15 cellular contexts compared by ENCODE assay signal in genomic region chr13:107216046-107216715, GRCh38.
DNase-seq lines count a peak whose midpoint lies in the region; ATAC-seq and TF ChIP-seq lines count a peak whose summit lies in the region.
"Had no signal": no experiment of that assay in that cellular context is flagged by ENCODE, and none has a peak within 500 bp of the region (broad histone marks: within the 10 kb centered on the region; RNA-seq: fewer than 3 reads in every experiment).

No MANE protein-coding gene starts in this region.

- no peaks in the 10 kb centered on the region for H3K9me3 ChIP-seq in breast epithelium
- no peaks in the 10 kb centered on the region for H3K9me3 ChIP-seq in OCI-LY7 (ENCODE audit: low read length)
- H3K9me3 ChIP-seq: HAP-1, SJSA1 had no signal

- H2AFZ ChIP-seq in OCI-LY7 (ENCODE audit: low read length) = no peak overlapping the region

- H3K27ac ChIP-seq in breast epithelium = no peak overlapping the region
- H3K27ac ChIP-seq in OCI-LY7 (ENCODE audit: low read depth, low read length, poor library complexity, severe bottlenecking) = no peak overlapping the region
- H3K27ac ChIP-seq: SJSA1 had no signal

- DNase-seq in MCF 10A (ENCODE audit: unreplicated experiment) (peak; percentile 38), breast epithelium (ENCODE audit: low spot score in 2 of 2) (no peak), RPMI7951 (ENCODE audit: low read depth) (peak; percentile 17), epithelial cell of esophagus (ENCODE audit: low read depth) (peak; percentile 61), OCI-LY7 (ENCODE audit: low spot score) (no peak), NCI-H526 treated with DMSO at 0.1 percent for 48 hours (lab: John Stamatoyannopoulos, UW) (no peak)
- DNase-seq in activated naive CD8-positive, alpha-beta T cell treated with anti-CD3 and anti-CD28 coated beads for 36 hours = no peak
- DNase-seq: CD8-positive, alpha-beta memory T cell; EL; T-cell had no signal

- TF ChIP-seq CTCF in MCF 10A (IDR thresholded peaks at IDR 0.05; ENCODE audit: unreplicated experiment) (no peak), breast epithelium (IDR thresholded peaks at IDR 0.05) (no peak), epithelial cell of esophagus (IDR thresholded peaks at IDR 0.05; ENCODE audit: insufficient read depth, low read depth, low read length, missing control alignments) (no peak), OCI-LY7 (conservative IDR thresholded peaks at IDR 0.05; ENCODE audit: low read length) (no peak)

- no peaks in the 10 kb centered on the region for H3K36me3 Mint-ChIP-seq in MCF 10A (ENCODE audit: insufficient read depth, unreplicated experiment)
- H3K36me3 Mint-ChIP-seq in activated naive CD8-positive, alpha-beta T cell treated with anti-CD3 and anti-CD28 coated beads for 36 hours = no peaks in the 10 kb centered on the region
- H3K36me3 Mint-ChIP-seq: CD8-positive, alpha-beta memory T cell; IgD-negative memory B cell; T-cell had no signal

- H4K20me1 ChIP-seq in OCI-LY7 (ENCODE audit: insufficient read depth, low read length) = no peaks in the 10 kb centered on the region

- no peaks in the 10 kb centered on the region for H3K9me2 ChIP-seq in OCI-LY7 (ENCODE audit: insufficient read depth, low read length)

- H3K4me2 ChIP-seq in OCI-LY7 (ENCODE audit: low read length) = no peak overlapping the region

- no TSS peak for BruUV-seq in MCF 10A (replicated peaks; lab: Mats Ljungman, UMichigan)
- no TSS peak for BruUV-seq in OCI-LY7 (replicated peaks; lab: Mats Ljungman, UMichigan)

- no peaks in the 10 kb centered on the region for H3K79me2 ChIP-seq in OCI-LY7 (ENCODE audit: insufficient read depth, low read depth, low read length)

- H3K4me3 ChIP-seq in breast epithelium (no peak overlapping the region), epithelial cell of esophagus (ENCODE audit: low read length) (no peak overlapping the region), OCI-LY7 (ENCODE audit: low read depth, low read length, poor library complexity, severe bottlenecking) (no peak overlapping the region)
- H3K4me3 ChIP-seq: HAP-1, SJSA1 had no signal

- CTCF ChIA-PET in MCF 10A (lab: Yijun Ruan, JAX) (interaction anchor here (1.0 to 8.9 kb wide), 6 partner anchors 11 to 939 kb away, joined by 3 to 70 read pairs (median 8); no protein-coding TSS in a partner anchor), OCI-LY7 (lab: Charles Lee; ENCODE audit: unreplicated experiment) (no interaction called here)

- no peak for ATAC-seq in HG03175 (IDR thresholded peaks at IDR 0.05; ENCODE audit: unreplicated experiment)
- ATAC-seq: T-cell had no signal

- no peaks in the 10 kb centered on the region for H3K27me3 ChIP-seq in breast epithelium

- H3K36me3 ChIP-seq in breast epithelium (no peaks in the 10 kb centered on the region), OCI-LY7 (ENCODE audit: insufficient read depth, low read length) (no peaks in the 10 kb centered on the region)
- H3K36me3 ChIP-seq: HAP-1, SJSA1 had no signal

- intact Hi-C loops in MCF 10A (cut with micrococcal nuclease) = no loop called here
- intact Hi-C loops in breast epithelium (cut with DNase I; ENCODE audit: low total_unique reads) = loop anchor here (10.0 kb wide), 1 partner anchor 1561 kb away; no protein-coding TSS in a partner anchor
- intact Hi-C loops in OCI-LY7 (cut with micrococcal nuclease; ENCODE audit: unreplicated experiment) = no loop called here

- no peaks in the 10 kb centered on the region for H3K27me3 Mint-ChIP-seq in MCF 10A (ENCODE audit: insufficient read depth, unreplicated experiment)
- peaks cover under 1% of the 10 kb centered on the region for H3K27me3 Mint-ChIP-seq in activated naive CD8-positive, alpha-beta T cell treated with anti-CD3 and anti-CD28 coated beads for 36 hours
- H3K27me3 Mint-ChIP-seq: B cell; CD8-positive, alpha-beta memory T cell had no signal

- peaks cover 2% of the 10 kb centered on the region for H3K4me1 Mint-ChIP-seq in MCF 10A (ENCODE audit: insufficient read depth, unreplicated experiment)
- H3K4me1 Mint-ChIP-seq in activated naive CD8-positive, alpha-beta T cell treated with anti-CD3 and anti-CD28 coated beads for 36 hours = no peaks in the 10 kb centered on the region
- H3K4me1 Mint-ChIP-seq: B cell; CD8-positive, alpha-beta memory T cell; IgD-negative memory B cell; T-cell had no signal

- H3K4me1 ChIP-seq in breast epithelium (no peaks in the 10 kb centered on the region), OCI-LY7 (ENCODE audit: insufficient read depth, low read length, poor library complexity, severe bottlenecking) (no peaks in the 10 kb centered on the region)
- H3K4me1 ChIP-seq: HAP-1 had no signal

- no peak overlapping the region for H3K4me3 Mint-ChIP-seq in MCF 10A (ENCODE audit: unreplicated experiment)
- H3K4me3 Mint-ChIP-seq in activated naive CD8-positive, alpha-beta T cell treated with anti-CD3 and anti-CD28 coated beads for 36 hours = no peak overlapping the region
- H3K4me3 Mint-ChIP-seq: B cell; CD8-positive, alpha-beta memory T cell; IgD-negative memory B cell; T-cell had no signal

- no peak overlapping the region for H3K27ac Mint-ChIP-seq in MCF 10A (ENCODE audit: low read depth, unreplicated experiment)
- H3K27ac Mint-ChIP-seq in activated naive CD8-positive, alpha-beta T cell treated with anti-CD3 and anti-CD28 coated beads for 36 hours = no peak overlapping the region
- H3K27ac Mint-ChIP-seq: B cell; CD8-positive, alpha-beta memory T cell; IgD-negative memory B cell; T-cell had no signal

- no peaks in the 10 kb centered on the region for H3K9me3 Mint-ChIP-seq in MCF 10A (ENCODE audit: unreplicated experiment)
- no peaks in the 10 kb centered on the region for H3K9me3 Mint-ChIP-seq in activated naive CD8-positive, alpha-beta T cell treated with anti-CD3 and anti-CD28 coated beads for 36 hours
- H3K9me3 Mint-ChIP-seq: IgD-negative memory B cell, T-cell had no signal

- no peak for TF ChIP-seq POLR2A in breast epithelium (IDR thresholded peaks at IDR 0.05)

- POLR2A ChIA-PET in MCF 10A (lab: Yijun Ruan, JAX) (interaction anchor here (0.8 kb wide), 1 partner anchor 44 kb away, joined by 3 read pairs; no protein-coding TSS in a partner anchor), OCI-LY7 (lab: Charles Lee) (interaction anchor here (0.6 kb wide), 1 partner anchor 486 kb away, joined by 3 read pairs; no protein-coding TSS in a partner anchor)

Comparison
In these comparisons a context has a peak if more than half of its experiments do, and no peak if none do; other contexts are left out.
1. DNase-seq: peak in MCF 10A (single experiment), RPMI7951 (single experiment) and epithelial cell of esophagus (single experiment); none in breast epithelium (0 of 2), OCI-LY7 (single experiment), activated naive CD8-positive, alpha-beta T cell treated with anti-CD3 and anti-CD28 coated beads for 36 hours (single experiment) and NCI-H526 treated with DMSO at 0.1 percent for 48 hours (single experiment).